ENCODE assay signal across 8 cellular contexts in genomic region chr2:126100956-126101355, GRCh38.
"Had no signal": no experiment of that assay in that cellular context is flagged by ENCODE, and none has a peak within 500 bp of the region (broad histone marks: within the 10 kb centered on the region; RNA-seq: fewer than 3 reads in every experiment).

No MANE protein-coding gene starts in this region.

- DNase-seq: GM23248, GOT3, H7, H9, HCEC 1CT, HFFc6 had no signal

- H2AFZ ChIP-seq: GM23248, GM23338 had no signal

- H3K4me3 ChIP-seq: GM23248, GM23338, HAP-1 had no signal

- H3K9ac ChIP-seq: GM23248 had no signal

- H3K9me3 ChIP-seq: HAP-1 had no signal

- H3K4me2 ChIP-seq: GM23338 had no signal

- H3K27ac ChIP-seq: GM23248 had no signal

- H3K36me3 ChIP-seq: HAP-1 had no signal
